ENCODE assay signal across 18 cellular contexts in the genomic region with DNA sequence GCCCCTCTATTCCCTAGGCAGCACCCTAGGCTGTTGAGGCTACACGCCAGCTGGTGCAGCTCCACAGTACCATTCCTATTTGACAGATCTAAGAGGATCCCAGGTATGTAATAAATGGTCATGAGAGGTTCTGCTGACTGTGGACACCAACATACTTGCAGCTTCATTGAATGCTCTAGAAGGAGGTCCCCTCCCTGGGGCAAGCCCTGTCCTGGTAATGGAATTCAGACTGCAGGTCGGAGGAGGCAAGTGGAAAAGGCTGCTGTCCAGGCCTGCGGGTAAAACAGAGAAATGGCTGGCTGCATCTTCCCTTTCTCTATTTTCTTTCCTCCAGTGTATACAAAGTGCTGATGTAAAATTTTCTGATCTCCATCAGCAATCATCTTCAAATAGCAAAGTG.
DNase-seq lines count a peak whose midpoint lies in the region; TF ChIP-seq lines count a peak whose summit lies in the region.
"Had no signal": no experiment of that assay in that cellular context is flagged by ENCODE, and none has a peak within 500 bp of the region (broad histone marks: within the 10 kb centered on the region; RNA-seq: fewer than 3 reads in every experiment).

No MANE protein-coding gene starts in this region.

- TF ChIP-seq CTCF in progenitor cell of endocrine pancreas (IDR thresholded peaks at IDR 0.05; ENCODE audit: unreplicated experiment) (no peak), thyroid gland (IDR thresholded peaks at IDR 0.05) (no peak), BE2C (IDR thresholded peaks at IDR 0.05; ENCODE audit: low read depth, low read length) (no peak)

- 82 to 85% methylated on average over 3 of the region's 3 CpGs for WGBS in thyroid gland, 2 donors

- DNase-seq in activated CD4-positive, alpha-beta T cell treated with anti-CD3 and anti-CD28 coated beads, Interleukin-2, amount 10 ng/mL, durations not matched to agents 7 days and 5 days = no peak
- DNase-seq in activated CD4-positive, alpha-beta T cell treated with anti-CD3 and anti-CD28 coated beads, Interleukin-2, amount 50 U/mL, for 1 hour = no peak
- DNase-seq in progenitor cell of endocrine pancreas (ENCODE audit: low spot score, unreplicated experiment) (no peak), thyroid gland (no peak), BE2C (no peak), NCI-H2227 (lab: John Stamatoyannopoulos, UW; ENCODE audit: unreplicated experiment) (no peak)
- DNase-seq: CD4-positive, alpha-beta T cell; CD8-positive, alpha-beta memory T cell; DMS 273 treated with DMSO at 0.1 percent for 48 hours; DMS79; EL; GF-D8; GM23248; H9 had no signal

- no peaks in the 10 kb centered on the region for H3K9me3 ChIP-seq in thyroid gland
- H3K9me3 ChIP-seq in BE2C = no peaks in the 10 kb centered on the region

- H3K4me3 ChIP-seq in thyroid gland (replicated peaks in 1 of 3) (no peak overlapping the region), BE2C (ENCODE audit: low read depth, low read length) (no peak overlapping the region)
- H3K4me3 ChIP-seq: BLaER1 treated with 17β-estradiol and CSF1 and Interleukin-3, amounts not matched to agents 10 nM and 100 nM; GM23248 had no signal

- H3K27me3 Mint-ChIP-seq in activated CD4-positive, alpha-beta T cell treated with anti-CD3 and anti-CD28 coated beads, Interleukin-2, amount 10 ng/mL, durations not matched to agents 7 days and 5 days = peaks cover 10% of the 10 kb centered on the region
- H3K27me3 Mint-ChIP-seq in progenitor cell of endocrine pancreas = peaks cover 11% of the 10 kb centered on the region
- H3K27me3 Mint-ChIP-seq: CD4-positive, alpha-beta T cell had no signal

- TF ChIP-seq POLR2A in thyroid gland (IDR thresholded peaks at IDR 0.05) = no peak

- POLR2A ChIA-PET in activated CD4-positive, alpha-beta T cell treated with anti-CD3 and anti-CD28 coated beads, Interleukin-2, amount 10 ng/mL, durations not matched to agents 7 days and 5 days (lab: Charles Lee) = no interaction called here

- peak overlapping the region; percentile 6 for H3K27ac Mint-ChIP-seq in activated CD4-positive, alpha-beta T cell treated with anti-CD3 and anti-CD28 coated beads, Interleukin-2, amount 10 ng/mL, durations not matched to agents 7 days and 5 days
- peak overlapping the region; percentile 48 for H3K27ac Mint-ChIP-seq in progenitor cell of endocrine pancreas
- H3K27ac Mint-ChIP-seq: B cell; CD14-positive monocyte; CD4-positive, alpha-beta T cell; H9 had no signal

- peaks cover 29 to 31% of the 10 kb centered on the region in 2 donors for H3K4me1 ChIP-seq in thyroid gland
- H3K4me1 ChIP-seq in BE2C = no peaks in the 10 kb centered on the region
- H3K4me1 ChIP-seq: BLaER1 treated with 17β-estradiol and CSF1 and Interleukin-3, amounts not matched to agents 10 nM and 100 nM had no signal

- H3K4me1 Mint-ChIP-seq in activated CD4-positive, alpha-beta T cell treated with anti-CD3 and anti-CD28 coated beads, Interleukin-2, amount 10 ng/mL, durations not matched to agents 7 days and 5 days = no peaks in the 10 kb centered on the region
- H3K4me1 Mint-ChIP-seq in progenitor cell of endocrine pancreas (ENCODE audit: low read depth) = peaks cover 14% of the 10 kb centered on the region
- H3K4me1 Mint-ChIP-seq: B cell; CD14-positive monocyte; CD8-positive, alpha-beta memory T cell had no signal

- H3K27me3 ChIP-seq in thyroid gland = no peaks in the 10 kb centered on the region
- H3K27me3 ChIP-seq in BE2C = peaks cover 7% of the 10 kb centered on the region; the same call in 1 of the 2 replicates
- H3K27me3 ChIP-seq: BLaER1 treated with 17β-estradiol and CSF1 and Interleukin-3, amounts not matched to agents 10 nM and 100 nM had no signal

- CTCF ChIA-PET in activated CD4-positive, alpha-beta T cell treated with anti-CD3 and anti-CD28 coated beads, Interleukin-2, amount 10 ng/mL, durations not matched to agents 7 days and 5 days (lab: Charles Lee) = interaction anchor here (0.8 kb wide), 1 partner anchor 11 kb away, joined by 3 read pairs; no protein-coding TSS in a partner anchor

- H3K27ac ChIP-seq in thyroid gland = peak overlapping the region in 2 of 3 donors; percentile 2 to 95
- H3K27ac ChIP-seq: 22Rv1; BLaER1 treated with 17β-estradiol and CSF1 and Interleukin-3, amounts not matched to agents 10 nM and 100 nM; GM23248 had no signal

- peaks cover 6% of the 10 kb centered on the region for H3K9me3 Mint-ChIP-seq in activated CD4-positive, alpha-beta T cell treated with anti-CD3 and anti-CD28 coated beads, Interleukin-2, amount 10 ng/mL, durations not matched to agents 7 days and 5 days
- H3K9me3 Mint-ChIP-seq in progenitor cell of endocrine pancreas (ENCODE audit: low read depth) = no peaks in the 10 kb centered on the region
- H3K9me3 Mint-ChIP-seq: CD14-positive monocyte; CD4-positive, alpha-beta T cell; CD8-positive, alpha-beta memory T cell; H9 had no signal

- H3K4me3 Mint-ChIP-seq in activated CD4-positive, alpha-beta T cell treated with anti-CD3 and anti-CD28 coated beads, Interleukin-2, amount 10 ng/mL, durations not matched to agents 7 days and 5 days = no peak overlapping the region
- H3K4me3 Mint-ChIP-seq in progenitor cell of endocrine pancreas (ENCODE audit: low read depth) = no peak overlapping the region
- H3K4me3 Mint-ChIP-seq: B cell; CD14-positive monocyte; CD4-positive, alpha-beta T cell; H9 had no signal

- H3K36me3 Mint-ChIP-seq in activated CD4-positive, alpha-beta T cell treated with anti-CD3 and anti-CD28 coated beads, Interleukin-2, amount 10 ng/mL, durations not matched to agents 7 days and 5 days (ENCODE audit: low read depth) = no peaks in the 10 kb centered on the region
- H3K36me3 Mint-ChIP-seq in progenitor cell of endocrine pancreas (ENCODE audit: insufficient read depth) = no peaks in the 10 kb centered on the region
- H3K36me3 Mint-ChIP-seq: CD14-positive monocyte had no signal

- intact Hi-C loops in thyroid gland (cut with DNase I) = no loop called here

- no peaks in the 10 kb centered on the region for H3K36me3 ChIP-seq in thyroid gland
- no peaks in the 10 kb centered on the region for H3K36me3 ChIP-seq in BE2C
- H3K36me3 ChIP-seq: BLaER1 treated with 17β-estradiol and CSF1 and Interleukin-3, amounts not matched to agents 10 nM and 100 nM had no signal
